ENCODE assay signal across 8 cellular contexts in the genomic region with DNA sequence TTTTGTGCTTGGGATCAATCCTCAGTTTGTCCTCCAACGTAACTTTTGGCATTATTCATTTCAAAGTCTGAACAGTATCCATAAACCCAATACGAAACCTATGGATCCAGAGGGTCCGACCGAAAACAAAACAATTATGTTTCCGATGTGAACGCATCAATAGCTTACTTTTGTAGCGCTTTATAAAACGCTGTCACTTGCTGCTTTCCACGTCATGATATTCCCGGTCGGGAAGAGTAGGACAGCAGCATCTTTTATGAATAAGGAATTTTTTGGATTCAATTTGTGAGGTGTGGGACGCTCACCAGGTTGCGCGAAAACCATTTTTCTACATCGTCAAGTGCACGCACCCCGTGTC.
DNase-seq lines count a peak whose midpoint lies in the region; ATAC-seq and TF ChIP-seq lines count a peak whose summit lies in the region.

No MANE protein-coding gene starts in this region.

- H3K4me3 ChIP-seq in HAP-1, result peak overlapping the region; percentile 85
- H3K4me3 ChIP-seq in SU-DHL-6 (ENCODE audit: insufficient read depth, low read length, poor library complexity, severe bottlenecking), result peak overlapping the region; percentile 76
- H3K4me3 ChIP-seq in fibroblast of villous mesenchyme (ENCODE audit: low read depth, low read length), result peak overlapping the region; percentile 89
- H3K4me3 ChIP-seq in skeletal muscle satellite cell (ENCODE audit: low read length), result peak overlapping the region; percentile 89

- H3K4me2 ChIP-seq in SU-DHL-6 (ENCODE audit: low read depth, low read length, poor library complexity, severe bottlenecking), result peak overlapping the region; percentile 82
- peak overlapping the region; percentile 84 for H3K4me2 ChIP-seq in skeletal muscle satellite cell (ENCODE audit: low read length)

- peak overlapping the region; percentile 65 for H3K27ac ChIP-seq in SU-DHL-6 (ENCODE audit: low read depth, low read length)

- H3K9me3 ChIP-seq in HAP-1 (no peaks in the 10 kb centered on the region), SU-DHL-6 (ENCODE audit: insufficient read depth, low read length) (no peaks in the 10 kb centered on the region), skeletal muscle satellite cell (replicated peaks; ENCODE audit: low read length) (no peaks in the 10 kb centered on the region)

- peak overlapping the region; percentile 79 for H2AFZ ChIP-seq in SU-DHL-6 (ENCODE audit: low read depth, low read length, severe bottlenecking)

- H3K4me1 ChIP-seq in HAP-1 (peaks cover 8% of the 10 kb centered on the region; the same call in 1 of the 2 replicates), skeletal muscle satellite cell (ENCODE audit: control insufficient read depth, insufficient read depth, low read length) (peaks cover 7% of the 10 kb centered on the region)

- DNase-seq in HAP-1 (ENCODE audit: low spot score in 2 of 2) (no peak), fibroblast of villous mesenchyme (ENCODE audit: low read depth) (peak; percentile 31), NCI-H446 treated with DMSO at 0.1 percent for 48 hours (lab: John Stamatoyannopoulos, UW) (no peak)
- no peak for DNase-seq in stimulated activated CD4-positive, alpha-beta T cell treated with anti-CD3 and anti-CD28 coated beads, Interleukin-2, amount 100 ng/mL, for 48 hours

- no peaks in the 10 kb centered on the region; the same call in 1 of the 2 replicates for H3F3A ChIP-seq in SU-DHL-6 (ENCODE audit: insufficient read depth)

- H3K9me2 ChIP-seq in SU-DHL-6 (replicated peaks; ENCODE audit: insufficient read depth, low read length), result no peaks in the 10 kb centered on the region

- TF ChIP-seq CTCF in SU-DHL-6 (IDR thresholded peaks at IDR 0.05; ENCODE audit: insufficient read depth, low read length, poor library complexity, severe bottlenecking) (no peak), fibroblast of villous mesenchyme (IDR thresholded peaks at IDR 0.05; ENCODE audit: insufficient read depth, low read depth, low read length) (no peak)

- in situ Hi-C loops in HAP-1 (cut with MboI; ENCODE audit: low sequenced_read_pairs), result no loop called here

- H3K9ac ChIP-seq in SU-DHL-6 (ENCODE audit: low read length), result peak overlapping the region; percentile 68
- peak overlapping the region; percentile 87 for H3K9ac ChIP-seq in skeletal muscle satellite cell (ENCODE audit: low read depth, low read length)

- H4K20me1 ChIP-seq in SU-DHL-6 (ENCODE audit: low read depth, low read length), result no peaks in the 10 kb centered on the region

- peaks cover 27% of the 10 kb centered on the region for H3K79me2 ChIP-seq in SU-DHL-6 (ENCODE audit: insufficient read depth, low read length)

- ATAC-seq in HG03108 (IDR thresholded peaks at IDR 0.05; ENCODE audit: unreplicated experiment) (no peak), GM21381 (IDR thresholded peaks at IDR 0.05; ENCODE audit: unreplicated experiment) (no peak)

- H3K36me3 ChIP-seq in HAP-1 (replicated peaks) (no peaks in the 10 kb centered on the region), SU-DHL-6 (ENCODE audit: low read length) (peaks cover 5% of the 10 kb centered on the region; the same call in 1 of the 2 replicates), skeletal muscle satellite cell (ENCODE audit: insufficient read depth, low read length) (no peaks in the 10 kb centered on the region)

- no peaks in the 10 kb centered on the region for H3K27me3 ChIP-seq in HAP-1 (ENCODE audit: low read depth)
- no peaks in the 10 kb centered on the region for H3K27me3 ChIP-seq in SU-DHL-6 (ENCODE audit: low read length)
- no peaks in the 10 kb centered on the region for H3K27me3 ChIP-seq in skeletal muscle satellite cell (ENCODE audit: control insufficient read depth, insufficient read depth, low read length)
